ENCODE assay signal across 8 cellular contexts in genomic region chr2:636649-637405, GRCh38. TPM values are rescaled to one million over a fixed set of nuclear protein-coding genes. Genes with fewer than 3 reads are reported as not detected.
DNase-seq lines count a peak whose midpoint lies in the region; ATAC-seq and TF ChIP-seq lines count a peak whose summit lies in the region.

No MANE protein-coding gene starts in this region.

- no peaks in the 10 kb centered on the region for H4K20me1 ChIP-seq in OCI-LY1 (ENCODE audit: insufficient read depth, low read length)

- H3K27ac Mint-ChIP-seq in activated T-helper 2 cell treated with anti-CD3 and anti-CD28 coated beads, Interferon-gamma antibody, Interleukin-2, Interleukin-4, amounts not matched to agents 10 μg/mL and 5 μg/mL and 100 μg/mL, durations not matched to agents 14 hours and 24 hours and 36 hours, result peak overlapping the region; percentile 72

- H3K27me3 ChIP-seq in OCI-LY1 (ENCODE audit: insufficient read depth, low read length), result no peaks in the 10 kb centered on the region
- peaks cover 31% of the 10 kb centered on the region for H3K27me3 ChIP-seq in neutrophil
- no peaks in the 10 kb centered on the region for H3K27me3 ChIP-seq in thoracic aorta (replicated peaks; ENCODE audit: insufficient read depth)

- H3K27ac ChIP-seq in OCI-LY1 (ENCODE audit: low read depth, low read length, poor library complexity, severe bottlenecking) (no peak overlapping the region), neutrophil (no peak overlapping the region), thoracic aorta (no peak overlapping the region)

- H3K9me3 ChIP-seq in OCI-LY1 (ENCODE audit: low read length) (no peaks in the 10 kb centered on the region), neutrophil (no peaks in the 10 kb centered on the region), thoracic aorta (no peaks in the 10 kb centered on the region)

- H3K79me2 ChIP-seq in OCI-LY1 (ENCODE audit: insufficient read depth, low read length), result no peaks in the 10 kb centered on the region

- peaks cover 4% of the 10 kb centered on the region for H3K4me1 Mint-ChIP-seq in activated T-helper 2 cell treated with anti-CD3 and anti-CD28 coated beads, Interferon-gamma antibody, Interleukin-2, Interleukin-4, amounts not matched to agents 10 μg/mL and 5 μg/mL and 100 μg/mL, durations not matched to agents 14 hours and 24 hours and 36 hours (ENCODE audit: low read depth)

- no peaks in the 10 kb centered on the region for H3K36me3 Mint-ChIP-seq in activated T-helper 2 cell treated with anti-CD3 and anti-CD28 coated beads, Interferon-gamma antibody, Interleukin-2, Interleukin-4, amounts not matched to agents 10 μg/mL and 5 μg/mL and 100 μg/mL, durations not matched to agents 14 hours and 24 hours and 36 hours (ENCODE audit: low read depth)

- peak overlapping the region; percentile 72 for H3K4me3 Mint-ChIP-seq in activated T-helper 2 cell treated with anti-CD3 and anti-CD28 coated beads, Interferon-gamma antibody, Interleukin-2, Interleukin-4, amounts not matched to agents 10 μg/mL and 5 μg/mL and 100 μg/mL, durations not matched to agents 14 hours and 24 hours and 36 hours (ENCODE audit: low read depth)

- peak overlapping the region; percentile 12; the same call in 1 of the 2 replicates for H3K4me2 ChIP-seq in OCI-LY1 (ENCODE audit: low read length)

- H2AFZ ChIP-seq in OCI-LY1 (ENCODE audit: low read length), result no peak overlapping the region

- H3K36me3 ChIP-seq in OCI-LY1 (ENCODE audit: insufficient read depth, low read length) (no peaks in the 10 kb centered on the region), neutrophil (no peaks in the 10 kb centered on the region), thoracic aorta (no peaks in the 10 kb centered on the region)

- no peaks in the 10 kb centered on the region for H3K4me1 ChIP-seq in OCI-LY1 (ENCODE audit: insufficient read depth, low read length, severe bottlenecking)
- H3K4me1 ChIP-seq in neutrophil (ENCODE audit: control insufficient read depth in 1 of 2, insufficient read depth in 1 of 2, low read depth in 1 of 2, low read length in 1 of 2), result peaks cover 0 to 10% of the 10 kb centered on the region in 2 experiments
- peaks cover 4 to 6% of the 10 kb centered on the region in 2 donors for H3K4me1 ChIP-seq in thoracic aorta (ENCODE audit: control insufficient read depth in 1 of 2, low read depth in 2 of 2)

- DNase-seq in DMS53 (lab: John Stamatoyannopoulos, UW) (peak; percentile 48), DMS53 treated with DMSO at 0.1 percent for 48 hours (lab: John Stamatoyannopoulos, UW; ENCODE audit: unreplicated experiment) (no peak), fibroblast of villous mesenchyme (ENCODE audit: low read depth) (peak; percentile 54), thoracic aorta (ENCODE audit: low spot score) (no peak)
- no peak for DNase-seq in activated T-helper 2 cell treated with anti-CD3 and anti-CD28 coated beads, Interferon-gamma antibody, Interleukin-2, Interleukin-4, amounts not matched to agents 10 μg/mL and 5 μg/mL and 100 μg/mL, durations not matched to agents 14 hours and 24 hours and 36 hours (ENCODE audit: low spot score)

- no peak overlapping the region for H3K9ac ChIP-seq in OCI-LY1 (ENCODE audit: low read length)

- intact Hi-C loops in activated T-helper 2 cell treated with anti-CD3 and anti-CD28 coated beads, Interferon-gamma antibody, Interleukin-2, Interleukin-4, amounts not matched to agents 10 μg/mL and 5 μg/mL and 100 μg/mL, durations not matched to agents 14 hours and 24 hours and 36 hours (cut with micrococcal nuclease), result loop anchor here (2.0 to 10.0 kb wide), 2 partner anchors 108 to 392 kb away; no protein-coding TSS in a partner anchor

- peaks cover under 1% of the 10 kb centered on the region for H3K9me3 Mint-ChIP-seq in activated T-helper 2 cell treated with anti-CD3 and anti-CD28 coated beads, Interferon-gamma antibody, Interleukin-2, Interleukin-4, amounts not matched to agents 10 μg/mL and 5 μg/mL and 100 μg/mL, durations not matched to agents 14 hours and 24 hours and 36 hours

- TF ChIP-seq CTCF in OCI-LY1 (IDR thresholded peaks at IDR 0.05; ENCODE audit: low read length) (peak; percentile 94), fibroblast of villous mesenchyme (IDR thresholded peaks at IDR 0.05; ENCODE audit: insufficient read depth, low read depth, low read length) (peak; percentile 69), neutrophil (IDR thresholded peaks at IDR 0.05) (peak; percentile 49), thoracic aorta (IDR thresholded peaks at IDR 0.05) (peak; percentile 87)

- H3K9me2 ChIP-seq in OCI-LY1 (ENCODE audit: low read depth, low read length), result no peaks in the 10 kb centered on the region

- H3K4me3 ChIP-seq in OCI-LY1 (ENCODE audit: low read depth, low read length, poor library complexity, severe bottlenecking) (no peak overlapping the region), fibroblast of villous mesenchyme (ENCODE audit: low read depth, low read length) (peak overlapping the region; percentile 17), neutrophil (ENCODE audit: low read depth in 1 of 2, low read length in 1 of 2) (peak overlapping the region; percentile 23 to 28), thoracic aorta (peak overlapping the region; percentile 76)

- ATAC-seq in HG02973 (IDR thresholded peaks at IDR 0.05; ENCODE audit: unreplicated experiment) (peak; percentile 55), thoracic aorta (ENCODE audit: insufficient number of reproducible peaks, low FRiP score, low read depth) (no peak)

- no peaks in the 10 kb centered on the region for H3F3A ChIP-seq in OCI-LY1 (ENCODE audit: insufficient read depth, low read length)

- H3K27me3 Mint-ChIP-seq in activated T-helper 2 cell treated with anti-CD3 and anti-CD28 coated beads, Interferon-gamma antibody, Interleukin-2, Interleukin-4, amounts not matched to agents 10 μg/mL and 5 μg/mL and 100 μg/mL, durations not matched to agents 14 hours and 24 hours and 36 hours (ENCODE audit: low read depth), result peaks cover 15% of the 10 kb centered on the region

RNA-seq across cellular contexts. Expression of gene TMEM18, which starts 40.4 kb away (rescaled TPM):
- total RNA-seq in activated T-helper 2 cell treated with anti-CD3 and anti-CD28 coated beads, Interferon-gamma antibody, Interleukin-2, Interleukin-4, amounts not matched to agents 10 μg/mL and 5 μg/mL and 100 μg/mL, durations not matched to agents 14 hours and 24 hours and 36 hours, result 24.1 and 26.3 TPM in 2 replicates
- total RNA-seq in fibroblast of villous mesenchyme, result 14.5 and 19.4 TPM in 2 replicates
- 10 to 100 TPM in 1 of 2 donors, 1 to 10 TPM in 1; 3.1 to 14.8 TPM for total RNA-seq in thoracic aorta

Comparison
In these comparisons a context has a peak if more than half of its experiments do, and no peak if none do; other contexts are left out.
1. DNase-seq: peak in DMS53 (single experiment) and fibroblast of villous mesenchyme (single experiment); none in DMS53 treated with DMSO at 0.1 percent for 48 hours (single experiment), activated T-helper 2 cell treated with anti-CD3 and anti-CD28 coated beads, Interferon-gamma antibody, Interleukin-2, Interleukin-4, amounts not matched to agents 10 μg/mL and 5 μg/mL and 100 μg/mL, durations not matched to agents 14 hours and 24 hours and 36 hours (single experiment) and thoracic aorta (single experiment).
2. Peak in every context shown above with its lines, with median percentiles within 50 percentile points of each other: CTCF ChIP-seq.